ENCODE assay signal across 30 cellular contexts in genomic region chr3:45241206-45241605, GRCh38. TPM values are rescaled to one million over a fixed set of nuclear protein-coding genes. Genes with fewer than 3 reads are reported as not detected.
"Had no signal": no experiment of that assay in that cellular context is flagged by ENCODE, and none has a peak within 500 bp of the region (broad histone marks: within the 10 kb centered on the region; RNA-seq: fewer than 3 reads in every experiment).

No MANE protein-coding gene starts in this region.

- H3K36me3 Mint-ChIP-seq: activated naive CD8-positive, alpha-beta T cell; brain; immature natural killer cell; naive thymus-derived CD4-positive, alpha-beta T cell had no signal

- H3K27ac ChIP-seq: ascending aorta, coronary artery, pancreas, prostate gland, skin epidermis, testis, transverse colon had no signal

- H3K4me1 Mint-ChIP-seq: immature natural killer cell; naive thymus-derived CD4-positive, alpha-beta T cell had no signal

- H3K27me3 ChIP-seq: ascending aorta, pancreas, testis had no signal

- H3K4me3 Mint-ChIP-seq: activated naive CD8-positive, alpha-beta T cell; activated T-cell treated with anti-CD3 and anti-CD28 coated beads, Interleukin-2, amount 50 U/mL, for 72 hours; brain; effector memory CD8-positive, alpha-beta T cell; immature natural killer cell; naive thymus-derived CD4-positive, alpha-beta T cell had no signal

- ATAC-seq: activated T-cell treated with anti-CD3 and anti-CD28 coated beads, Interleukin-2, amount 50 U/mL, for 72 hours; effector memory CD8-positive, alpha-beta T cell; left colon; naive thymus-derived CD4-positive, alpha-beta T cell; pancreas; sciatic nerve; stimulated activated naive CD8-positive, alpha-beta T cell treated with anti-CD3 and anti-CD28 coated beads, Interleukin-15, Interleukin-2, amounts not matched to agents 100 U/mL and 50 U/mL, for 24 hours had no signal

- H3K9me3 ChIP-seq: ascending aorta, pancreas, prostate gland, testis, transverse colon had no signal

- DNase-seq: activated CD4-positive, alpha-beta T cell treated with anti-CD3 and anti-CD28 coated beads for 4 hours; activated CD4-positive, alpha-beta T cell treated with anti-CD3 and anti-CD28 coated beads, Interleukin-2, amount 50 U/mL, for 4 hours; activated CD4-positive, CD25-positive, alpha-beta regulatory T cell; activated naive CD4-positive, alpha-beta T cell; activated T-cell treated with anti-CD3 and anti-CD28 coated beads for 4 hours; activated T-cell treated with anti-CD3 and anti-CD28 coated beads, Interleukin-2, amount 50 U/mL, for 72 hours; effector memory CD8-positive, alpha-beta T cell; foreskin fibroblast; head of caudate nucleus; hippocampal formation; immature natural killer cell; kidney; left colon; mammary epithelial cell; midbrain; naive thymus-derived CD4-positive, alpha-beta T cell; pancreas; retina; stimulated activated CD4-positive, alpha-beta T cell treated with anti-CD3 and anti-CD28 coated beads, Interleukin-12 subunit alpha, Interleukin-12 subunit beta, amount 100 ng/mL, for 4 hours; stimulated activated CD4-positive, alpha-beta T cell treated with anti-CD3 and anti-CD28 coated beads, Interleukin-4, amount 100 ng/mL, for 1 hour; stimulated activated naive CD8-positive, alpha-beta T cell treated with anti-CD3 and anti-CD28 coated beads, Interleukin-15, Interleukin-2, amounts not matched to agents 100 U/mL and 50 U/mL, for 24 hours; testis; transverse colon had no signal

- H3K9me3 Mint-ChIP-seq: activated T-cell treated with anti-CD3 and anti-CD28 coated beads, Interleukin-2, amount 50 U/mL, for 72 hours; effector memory CD8-positive, alpha-beta T cell; immature natural killer cell had no signal

- H3K4me1 ChIP-seq: ascending aorta, pancreas, prostate gland, testis, transverse colon had no signal

- H3K27ac Mint-ChIP-seq: activated naive CD8-positive, alpha-beta T cell; activated T-cell treated with anti-CD3 and anti-CD28 coated beads, Interleukin-2, amount 50 U/mL, for 72 hours; brain; effector memory CD8-positive, alpha-beta T cell; immature natural killer cell; naive thymus-derived CD4-positive, alpha-beta T cell had no signal

- H3K36me3 ChIP-seq: ascending aorta, pancreas, prostate gland, transverse colon had no signal

- H3K4me3 ChIP-seq: ascending aorta, coronary artery, pancreas, prostate gland, skin epidermis, testis, transverse colon had no signal

RNA-seq across cellular contexts. Expression of gene TMEM158, which starts 15.1 kb away (rescaled TPM):
- total RNA-seq: activated T-cell treated with anti-CD3 and anti-CD28 coated beads, Interleukin-2, amount 50 U/mL, for 72 hours; ascending aorta had no signal
- polyA plus RNA-seq: immature natural killer cell; naive thymus-derived CD4-positive, alpha-beta T cell had no signal
